Comparison of ENCODE assay signal across 25 cellular contexts in genomic region chr17:67500261-67500660, GRCh38.
DNase-seq lines count a peak whose midpoint lies in the region; FAIRE-seq and TF ChIP-seq lines count a peak whose summit lies in the region.
"Had no signal": no experiment of that assay in that cellular context is flagged by ENCODE, and none has a peak within 500 bp of the region (broad histone marks: within the 10 kb centered on the region; RNA-seq: fewer than 3 reads in every experiment).

No MANE protein-coding gene starts in this region.

- H3K27ac ChIP-seq in mammary epithelial cell (ENCODE audit: insufficient read depth, low read depth, low read length), result no peak overlapping the region
- no peak overlapping the region for H3K27ac ChIP-seq in keratinocyte (ENCODE audit: control insufficient read depth, insufficient read depth, low read length)
- no peak overlapping the region for H3K27ac ChIP-seq in RWPE1
- H3K27ac ChIP-seq: esophagus squamous epithelium, heart left ventricle, left ventricle myocardium inferior, tibial artery, VCaP had no signal

- no peak for FAIRE-seq in keratinocyte (lab: Jason Lieb, UNC)
- FAIRE-seq: HepG2, small intestine had no signal

- TF ChIP-seq CTCF in mammary epithelial cell (conservative IDR thresholded peaks at IDR 0.05 in 1 of 2, IDR thresholded peaks at IDR 0.05 in 1 of 2; ENCODE audit: extremely low read depth in 1 of 2, insufficient read depth in 1 of 2, low read depth in 1 of 2, low read length in 2 of 2), result no peak
- no peak for TF ChIP-seq CTCF in keratinocyte (optimal IDR thresholded peaks at IDR 0.05 in 1 of 3, IDR thresholded peaks at IDR 0.05 in 1 of 3, conservative IDR thresholded peaks at IDR 0.05 in 1 of 3; ENCODE audit: extremely low read depth in 1 of 3, insufficient read depth in 2 of 3, low read length in 3 of 3)
- no peak for TF ChIP-seq CTCF in osteocyte (IDR thresholded peaks at IDR 0.05)
- no peak for TF ChIP-seq CTCF in RWPE1 (conservative IDR thresholded peaks at IDR 0.05; ENCODE audit: low read depth)

- H3K36me3 ChIP-seq in mammary epithelial cell (ENCODE audit: insufficient read depth, low read length), result no peaks in the 10 kb centered on the region
- no peaks in the 10 kb centered on the region for H3K36me3 ChIP-seq in keratinocyte (ENCODE audit: control insufficient read depth in 2 of 2, extremely low read depth in 1 of 2, insufficient read depth in 2 of 2, low read length in 2 of 2)
- H3K36me3 ChIP-seq: esophagus squamous epithelium, heart left ventricle, left ventricle myocardium inferior, MG63, tibial artery had no signal

- H3K9me1 ChIP-seq in keratinocyte (ENCODE audit: control insufficient read depth, extremely low read depth, insufficient read depth, low read length), result no peaks in the 10 kb centered on the region

- H3K9ac ChIP-seq in mammary epithelial cell (ENCODE audit: insufficient read depth, low read length), result no peak overlapping the region
- no peak overlapping the region for H3K9ac ChIP-seq in keratinocyte (ENCODE audit: control insufficient read depth, extremely low read depth, insufficient read depth, low read length)

- H3K4me3 Mint-ChIP-seq in osteocyte (ENCODE audit: unreplicated experiment), result no peak overlapping the region
- H3K4me3 Mint-ChIP-seq: central memory CD8-positive, alpha-beta T cell; T-helper 1 cell treated with Interleukin-12 subunit alpha and Interleukin-12 subunit beta and Interleukin-4 antibody, amounts not matched to agents 30 μg/mL and 1 μg/mL, for 36 hours had no signal

- H3K4me3 ChIP-seq in mammary epithelial cell (replicated peaks in 1 of 3; ENCODE audit: insufficient read depth in 1 of 3, low read depth in 2 of 3, low read length in 3 of 3) (no peak overlapping the region), keratinocyte (ENCODE audit: control insufficient read depth in 2 of 3, extremely low read depth in 1 of 3, insufficient read depth in 2 of 3, low read depth in 1 of 3, low read length in 3 of 3) (no peak overlapping the region)
- H3K4me3 ChIP-seq: esophagus squamous epithelium, heart left ventricle, left ventricle myocardium inferior, MG63, tibial artery had no signal

- intact Hi-C loops in mammary epithelial cell (cut with micrococcal nuclease), result no loop called here

- CTCF ChIA-PET in mammary epithelial cell (lab: Charles Lee; ENCODE audit: low non-redundant PET), result no interaction called here
- CTCF ChIA-PET in RWPE1 (lab: Yijun Ruan, JAX), result no interaction called here

- H3K27ac Mint-ChIP-seq in osteocyte (ENCODE audit: unreplicated experiment), result no peak overlapping the region
- H3K27ac Mint-ChIP-seq: T-helper 1 cell treated with Interleukin-12 subunit alpha and Interleukin-12 subunit beta and Interleukin-4 antibody, amounts not matched to agents 30 μg/mL and 1 μg/mL, for 36 hours had no signal

- no peaks in the 10 kb centered on the region for H3K36me3 Mint-ChIP-seq in osteocyte (ENCODE audit: unreplicated experiment)

- peak; percentile 53 for DNase-seq in ELR (ENCODE audit: low read depth)
- DNase-seq in M059J (ENCODE audit: low read depth), result peak; percentile 37
- no peak for DNase-seq in mammary epithelial cell
- DNase-seq in keratinocyte (ENCODE audit: low read depth, low spot score), result no peak
- no peak for DNase-seq in foreskin melanocyte
- DNase-seq in osteocyte (ENCODE audit: extremely low spot score, unreplicated experiment), result no peak
- no peak for DNase-seq in RWPE1 (ENCODE audit: low spot score)
- DNase-seq: activated CD8-positive, alpha-beta memory T cell treated with anti-CD3 and anti-CD28 coated beads, Interleukin-2, amount 50 U/mL, for 48 hours; amygdala; esophagus squamous epithelium; heart left ventricle; left ventricle myocardium inferior; MG63; midbrain; NCI-H1694; NCI-H748 treated with DMSO at 0.1 percent for 48 hours; SIG-M5; small intestine; stimulated activated CD4-positive, alpha-beta T cell treated with anti-CD3 and anti-CD28 coated beads, Interleukin-2, amount 100 ng/mL, for 48 hours; stimulated activated naive CD8-positive, alpha-beta T cell treated with anti-CD3 and anti-CD28 coated beads, Interleukin-15, Interleukin-2, amounts not matched to agents 100 U/mL and 50 U/mL, for 24 hours; tibial artery had no signal

- H3K79me2 ChIP-seq in mammary epithelial cell (ENCODE audit: insufficient read depth, low read length) (peaks cover 58% of the 10 kb centered on the region), keratinocyte (ENCODE audit: control insufficient read depth, insufficient read depth, low read length) (peaks cover 10% of the 10 kb centered on the region)

- peaks cover 3% of the 10 kb centered on the region for H3K9me3 Mint-ChIP-seq in osteocyte (ENCODE audit: unreplicated experiment)
- H3K9me3 Mint-ChIP-seq: central memory CD8-positive, alpha-beta T cell; T-helper 1 cell treated with Interleukin-12 subunit alpha and Interleukin-12 subunit beta and Interleukin-4 antibody, amounts not matched to agents 30 μg/mL and 1 μg/mL, for 36 hours had no signal

- H3K9me3 ChIP-seq in mammary epithelial cell (replicated peaks; ENCODE audit: insufficient read depth, low read length) (no peaks in the 10 kb centered on the region), keratinocyte (ENCODE audit: control insufficient read depth, low read depth, low read length) (no peaks in the 10 kb centered on the region)
- H3K9me3 ChIP-seq: esophagus squamous epithelium, MG63, tibial artery had no signal

- H4K20me1 ChIP-seq in mammary epithelial cell (ENCODE audit: insufficient read depth, low read length), result no peaks in the 10 kb centered on the region
- no peaks in the 10 kb centered on the region for H4K20me1 ChIP-seq in keratinocyte (ENCODE audit: control insufficient read depth, extremely low read depth, insufficient read depth, low read length)

- H3K4me1 ChIP-seq in mammary epithelial cell (ENCODE audit: insufficient read depth, low read length), result peaks cover 13% of the 10 kb centered on the region
- H3K4me1 ChIP-seq in keratinocyte (ENCODE audit: control insufficient read depth, extremely low read depth, insufficient read depth, low read length), result peaks cover 15% of the 10 kb centered on the region
- H3K4me1 ChIP-seq: esophagus squamous epithelium, tibial artery had no signal

- no peaks in the 10 kb centered on the region for H3K27me3 Mint-ChIP-seq in osteocyte (ENCODE audit: unreplicated experiment)
- H3K27me3 Mint-ChIP-seq: central memory CD8-positive, alpha-beta T cell had no signal

- no TSS peak for BruUV-seq in mammary epithelial cell (replicated peaks; lab: Mats Ljungman, UMichigan)

- no peaks in the 10 kb centered on the region for H3K4me1 Mint-ChIP-seq in osteocyte (ENCODE audit: unreplicated experiment)

- in situ Hi-C loops in mammary epithelial cell (cut with MboI; ENCODE audit: low sequenced_read_pairs in 2 of 2), result no loop called here

- H2AFZ ChIP-seq in mammary epithelial cell (ENCODE audit: low read depth, low read length), result no peak overlapping the region
- no peak overlapping the region for H2AFZ ChIP-seq in keratinocyte (ENCODE audit: control insufficient read depth, low read length)

- dilution Hi-C loops in mammary epithelial cell (cut with HindIII; ENCODE audit: low sequenced_read_pairs) (loop anchor here (5.0 kb wide), 1 partner anchor 107 kb away; no protein-coding TSS in a partner anchor), keratinocyte (cut with MboI; ENCODE audit: extremely low pct_ligation_motif_present, low sequenced_read_pairs) (no loop called here)

- H3K27me3 ChIP-seq in mammary epithelial cell (ENCODE audit: insufficient read depth, low read length) (no peaks in the 10 kb centered on the region), keratinocyte (ENCODE audit: control insufficient read depth, extremely low read depth, insufficient read depth, low read length) (no peaks in the 10 kb centered on the region)
- H3K27me3 ChIP-seq: esophagus squamous epithelium, heart left ventricle, tibial artery had no signal

- POLR2A ChIA-PET in RWPE1 (lab: Yijun Ruan, JAX; ENCODE audit: low non-redundant PET), result no interaction called here

- WGBS in mammary epithelial cell (ENCODE audit: low coverage, missing lambda C conversion rate), result 38% methylated on average over 2 of the region's 2 CpGs

- H3K4me2 ChIP-seq in mammary epithelial cell (ENCODE audit: insufficient read depth, low read depth, low read length) (peak overlapping the region; percentile 16), keratinocyte (ENCODE audit: control insufficient read depth, extremely low read depth, insufficient read depth, low read depth, low read length) (peak overlapping the region; percentile 32)

Comparison
In these comparisons a context has a peak if more than half of its experiments do, and no peak if none do; other contexts are left out.
1. DNase-seq: peak in ELR (single experiment) and M059J (single experiment); none in mammary epithelial cell (single experiment), keratinocyte (single experiment), foreskin melanocyte (single experiment), osteocyte (single experiment) and RWPE1 (single experiment).